Comparison of ENCODE assay signal across 10 cellular contexts in genomic region chr9:86351897-86352296, GRCh38. TPM values are rescaled to one million over a fixed set of nuclear protein-coding genes. Genes with fewer than 3 reads are reported as not detected.
DNase-seq lines count a peak whose midpoint lies in the region; ATAC-seq and TF ChIP-seq lines count a peak whose summit lies in the region.
"Had no signal": no experiment of that assay in that cellular context is flagged by ENCODE, and none has a peak within 500 bp of the region (broad histone marks: within the 10 kb centered on the region; RNA-seq: fewer than 3 reads in every experiment).

No MANE protein-coding gene starts in this region.

- no peak for ATAC-seq in activated CD4-positive, alpha-beta T cell treated with anti-CD3 and anti-CD28 coated beads for 36 hours
- no peak for ATAC-seq in T-helper 17 cell
- ATAC-seq in stimulated activated memory B cell treated with anti-CD40 and anti-IgM and Interleukin-4, amounts not matched to agents 10 μg/mL and 1 μg/mL and 100 μg/mL, for 72 hours, result no peak
- no peak for ATAC-seq in GM19455 (IDR thresholded peaks at IDR 0.05; ENCODE audit: unreplicated experiment)
- ATAC-seq: left colon had no signal

- CTCF ChIA-PET in activated CD4-positive, alpha-beta T cell treated with anti-CD3 and anti-CD28 coated beads for 36 hours (lab: Charles Lee), result interaction anchor here (1.0 to 1.4 kb wide), 2 partner anchors 11 to 43 kb away, joined by 4 to 15 read pairs; no protein-coding TSS in a partner anchor

- no peak for TF ChIP-seq CTCF in fibroblast of lung (conservative IDR thresholded peaks at IDR 0.05 in 1 of 2, IDR thresholded peaks at IDR 0.05 in 1 of 2; ENCODE audit: low read depth in 1 of 2, low read length in 2 of 2)

- H3K9ac ChIP-seq in fibroblast of lung (ENCODE audit: insufficient read depth, low read length), result peak overlapping the region; percentile 20

- intact Hi-C loops in activated CD4-positive, alpha-beta T cell treated with anti-CD3 and anti-CD28 coated beads for 36 hours (cut with DNase I, micrococcal nuclease), result loop anchor here (1.0 to 10.0 kb wide), 9 partner anchors 12 to 1953 kb away; partner anchors contain the start of genes AGTPBP1 (in 1 of the 2) and GAS1 (in 1 of the 2)

- H4K20me1 ChIP-seq in fibroblast of lung (ENCODE audit: control insufficient read depth, extremely low read depth, insufficient read depth, low read length), result no peaks in the 10 kb centered on the region

- H2AFZ ChIP-seq in fibroblast of lung (ENCODE audit: low read length), result no peak overlapping the region

- no peak for DNase-seq in activated CD4-positive, alpha-beta T cell treated with anti-CD3 and anti-CD28 coated beads for 36 hours
- DNase-seq in activated CD4-positive, alpha-beta T cell treated with anti-CD3 and anti-CD28 coated beads, Interleukin-2, amount 50 U/mL, for 1 hour, result no peak
- no peak for DNase-seq in T-helper 17 cell
- no peak for DNase-seq in fibroblast of lung (ENCODE audit: low read depth in 2 of 2)
- no peak for DNase-seq in NCI-H1048 (lab: John Stamatoyannopoulos, UW)
- no peak for DNase-seq in HPDE6-E6E7 (ENCODE audit: extremely low spot score)
- DNase-seq: ACHN, left colon had no signal

- peak overlapping the region; percentile 89 for H3K27ac Mint-ChIP-seq in activated CD4-positive, alpha-beta T cell treated with anti-CD3 and anti-CD28 coated beads for 36 hours
- peak overlapping the region; percentile 98 for H3K27ac Mint-ChIP-seq in T-helper 17 cell
- H3K27ac Mint-ChIP-seq in stimulated activated memory B cell treated with anti-CD40 and anti-IgM and Interleukin-4, amounts not matched to agents 10 μg/mL and 1 μg/mL and 100 μg/mL, for 72 hours, result peak overlapping the region; percentile 94

- POLR2A ChIA-PET in activated CD4-positive, alpha-beta T cell treated with anti-CD3 and anti-CD28 coated beads for 36 hours (lab: Charles Lee), result no interaction called here

- no peaks in the 10 kb centered on the region for H3K9me3 Mint-ChIP-seq in activated CD4-positive, alpha-beta T cell treated with anti-CD3 and anti-CD28 coated beads for 36 hours (ENCODE audit: low read depth)
- no peaks in the 10 kb centered on the region for H3K9me3 Mint-ChIP-seq in stimulated activated memory B cell treated with anti-CD40 and anti-IgM and Interleukin-4, amounts not matched to agents 10 μg/mL and 1 μg/mL and 100 μg/mL, for 72 hours

- peak overlapping the region; percentile 80 for H3K4me2 ChIP-seq in fibroblast of lung (ENCODE audit: extremely low read depth, insufficient read depth, low read length)

- peaks cover 60% of the 10 kb centered on the region for H3K79me2 ChIP-seq in fibroblast of lung (ENCODE audit: control insufficient read depth, insufficient read depth, low read length)

- no peaks in the 10 kb centered on the region for H3K36me3 ChIP-seq in fibroblast of lung (ENCODE audit: control insufficient read depth, insufficient read depth, low read length)

- peaks cover 39% of the 10 kb centered on the region for H3K36me3 Mint-ChIP-seq in activated CD4-positive, alpha-beta T cell treated with anti-CD3 and anti-CD28 coated beads for 36 hours (ENCODE audit: low read depth)
- peaks cover 3% of the 10 kb centered on the region for H3K36me3 Mint-ChIP-seq in T-helper 17 cell (ENCODE audit: low read depth)
- peaks cover 21% of the 10 kb centered on the region for H3K36me3 Mint-ChIP-seq in stimulated activated memory B cell treated with anti-CD40 and anti-IgM and Interleukin-4, amounts not matched to agents 10 μg/mL and 1 μg/mL and 100 μg/mL, for 72 hours

- no peaks in the 10 kb centered on the region for H3K9me3 ChIP-seq in T-helper 17 cell (ENCODE audit: control insufficient read depth, low read length, poor library complexity, severe bottlenecking)
- no peaks in the 10 kb centered on the region for H3K9me3 ChIP-seq in fibroblast of lung (ENCODE audit: control insufficient read depth, insufficient read depth, low read depth, low read length)

- H3K27ac ChIP-seq in fibroblast of lung (ENCODE audit: insufficient read depth, low read length), result peak overlapping the region; percentile 35

- peaks cover 47% of the 10 kb centered on the region for H3K4me1 Mint-ChIP-seq in activated CD4-positive, alpha-beta T cell treated with anti-CD3 and anti-CD28 coated beads for 36 hours
- H3K4me1 Mint-ChIP-seq in T-helper 17 cell, result peaks cover 35% of the 10 kb centered on the region
- H3K4me1 Mint-ChIP-seq in stimulated activated memory B cell treated with anti-CD40 and anti-IgM and Interleukin-4, amounts not matched to agents 10 μg/mL and 1 μg/mL and 100 μg/mL, for 72 hours, result peaks cover 62% of the 10 kb centered on the region

- H3K4me3 ChIP-seq in fibroblast of lung (replicated peaks in 1 of 4; ENCODE audit: control extremely low read depth in 1 of 4, insufficient read depth in 1 of 4, low read depth in 3 of 4, low read length in 4 of 4), result peak overlapping the region; percentile 75 to 98 (median 95)

- peak overlapping the region; percentile 93 for H3K4me3 Mint-ChIP-seq in activated CD4-positive, alpha-beta T cell treated with anti-CD3 and anti-CD28 coated beads for 36 hours
- peak overlapping the region; percentile 82 for H3K4me3 Mint-ChIP-seq in T-helper 17 cell
- H3K4me3 Mint-ChIP-seq in stimulated activated memory B cell treated with anti-CD40 and anti-IgM and Interleukin-4, amounts not matched to agents 10 μg/mL and 1 μg/mL and 100 μg/mL, for 72 hours, result peak overlapping the region; percentile 82

- H3K4me1 ChIP-seq in fibroblast of lung (ENCODE audit: control insufficient read depth, extremely low read depth, insufficient read depth, low read length), result peaks cover 5% of the 10 kb centered on the region

- no peaks in the 10 kb centered on the region for H3K27me3 ChIP-seq in fibroblast of lung (ENCODE audit: control insufficient read depth, insufficient read depth, low read length)

- no peaks in the 10 kb centered on the region for H3K27me3 Mint-ChIP-seq in activated CD4-positive, alpha-beta T cell treated with anti-CD3 and anti-CD28 coated beads for 36 hours
- no peaks in the 10 kb centered on the region for H3K27me3 Mint-ChIP-seq in T-helper 17 cell
- H3K27me3 Mint-ChIP-seq in stimulated activated memory B cell treated with anti-CD40 and anti-IgM and Interleukin-4, amounts not matched to agents 10 μg/mL and 1 μg/mL and 100 μg/mL, for 72 hours, result no peaks in the 10 kb centered on the region

RNA-seq across cellular contexts. Expression of gene TUT7, which starts 2.3 kb away (rescaled TPM):
- 10 to 100 TPM; 31.5 to 39.2 TPM for total RNA-seq in activated CD4-positive, alpha-beta T cell treated with anti-CD3 and anti-CD28 coated beads for 36 hours
- total RNA-seq in T-helper 17 cell (10 to 100 TPM; 55.6 to 60.2 TPM), fibroblast of lung (36.3 and 39.0 TPM in 2 replicates)
- polyA plus RNA-seq in fibroblast of lung, result 22.8 and 31.8 TPM in 2 replicates
- 12.0 and 17.6 TPM in 2 replicates for polyA plus RNA-seq in fibroblast of lung (2012)
- 1.4 and 5.1 TPM in 2 replicates for polyA minus RNA-seq in fibroblast of lung (ENCODE audit: low replicate concordance)
